In genomic region chr6:155103816-155104366, GRCh38 we compare ENCODE assay signal across 1 cellular context.
TF ChIP-seq lines count a peak whose summit lies in the region.

No MANE protein-coding gene starts in this region.

TF ChIP-seq in IMR-90, 13 proteins besides CTCF, POLR2A, EP300 and RAD21:
- TF ChIP-seq MAFK (IDR thresholded peaks at IDR 0.05; ENCODE audit: low read depth, low read length): no peak
- TF ChIP-seq BHLHE40 (IDR thresholded peaks at IDR 0.05; ENCODE audit: low read depth, low read length): no peak
- TF ChIP-seq MAZ (IDR thresholded peaks at IDR 0.05; ENCODE audit: borderline replicate concordance, low read depth, low read length): no peak
